ENCODE assay signal across 18 cellular contexts in the genomic region with DNA sequence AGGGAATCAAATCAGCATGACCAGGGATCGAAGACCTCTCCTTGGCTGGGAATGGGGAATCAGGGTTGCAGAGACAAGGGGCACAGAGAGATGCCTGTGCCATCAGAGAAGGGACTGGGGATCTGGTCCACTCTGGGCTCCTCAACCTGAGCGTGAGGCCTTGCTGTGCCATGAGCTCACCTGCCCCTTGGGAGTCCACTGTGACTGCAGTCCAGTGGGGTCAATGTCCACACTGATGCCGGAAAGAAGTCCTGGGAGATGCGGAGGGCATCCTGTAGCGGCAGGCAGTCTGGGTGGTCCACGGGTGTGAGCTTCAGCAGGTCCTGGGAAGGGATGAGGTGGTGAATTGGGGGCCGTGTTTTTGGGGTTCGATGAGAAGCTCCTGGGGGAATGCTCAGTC. TPM values are rescaled to one million over a fixed set of nuclear protein-coding genes. Genes with fewer than 3 reads are reported as not detected.
DNase-seq lines count a peak whose midpoint lies in the region; ATAC-seq and TF ChIP-seq lines count a peak whose summit lies in the region.
"Had no signal": no experiment of that assay in that cellular context is flagged by ENCODE, and none has a peak within 500 bp of the region (broad histone marks: within the 10 kb centered on the region; RNA-seq: fewer than 3 reads in every experiment).

No MANE protein-coding gene starts in this region.

- H3K4me3 ChIP-seq in gastrocnemius medialis (no peak overlapping the region), sigmoid colon (no peak overlapping the region)
- H3K4me3 ChIP-seq: BLaER1 treated with 17β-estradiol and CSF1 and Interleukin-3, amounts not matched to agents 10 nM and 100 nM; GM12878; GM23338 had no signal

- ATAC-seq in T-helper 17 cell: no peak
- ATAC-seq in gastrocnemius medialis: no peak
- ATAC-seq: GM12878, GM23338 had no signal

- WGBS in sigmoid colon, 2 donors: 95 to 96% methylated on average over 8 of the region's 8 CpGs

- peak overlapping the region; percentile 85 to 90 (median 86) for H3K27ac ChIP-seq in gastrocnemius medialis
- H3K27ac ChIP-seq in sigmoid colon: no peak overlapping the region
- H3K27ac ChIP-seq: BLaER1 treated with 17β-estradiol and CSF1 and Interleukin-3, amounts not matched to agents 10 nM and 100 nM had no signal

- H3K27ac Mint-ChIP-seq in T-helper 17 cell: peak overlapping the region; percentile 43
- no peak overlapping the region for H3K27ac Mint-ChIP-seq in chondrocyte (ENCODE audit: unreplicated experiment)
- H3K27ac Mint-ChIP-seq: GM23338 had no signal

- H3K36me3 Mint-ChIP-seq in T-helper 17 cell (ENCODE audit: low read depth) (peaks cover 2% of the 10 kb centered on the region), chondrocyte (ENCODE audit: low read depth) (peaks cover 9% of the 10 kb centered on the region)

- no peaks in the 10 kb centered on the region for H3K27me3 Mint-ChIP-seq in T-helper 17 cell
- H3K27me3 Mint-ChIP-seq in chondrocyte (ENCODE audit: low read depth): no peaks in the 10 kb centered on the region
- H3K27me3 Mint-ChIP-seq: CD4-positive, CD25-positive, alpha-beta regulatory T cell had no signal

- H3K4me1 Mint-ChIP-seq in T-helper 17 cell (peaks cover 8% of the 10 kb centered on the region), chondrocyte (ENCODE audit: low read depth) (peaks cover 5% of the 10 kb centered on the region)
- H3K4me1 Mint-ChIP-seq: GM23338 had no signal

- peaks cover 37 to 67% of the 10 kb centered on the region in 2 donors for H3K4me1 ChIP-seq in gastrocnemius medialis
- no peaks in the 10 kb centered on the region for H3K4me1 ChIP-seq in sigmoid colon

- TF ChIP-seq EP300 in sigmoid colon (IDR thresholded peaks at IDR 0.05): no peak

- DNase-seq in activated effector memory CD4-positive, alpha-beta T cell treated with anti-CD3 and anti-CD28 coated beads, Interleukin-2, amount 50 U/mL, for 16 hours: peak; percentile 30
- no peak for DNase-seq in activated effector memory CD4-positive, alpha-beta T cell treated with Interleukin-2 at 50 U/mL for 16 hours
- DNase-seq in T-helper 17 cell (no peak), chondrocyte (ENCODE audit: low spot score) (peak; percentile 58), gastrocnemius medialis (no peak), NCI-H2107 treated with DMSO at 0.1 percent for 48 hours (lab: John Stamatoyannopoulos, UW; ENCODE audit: unreplicated experiment) (no peak), GF-D8 (lab: John Stamatoyannopoulos, UW) (no peak), sigmoid colon (no peak)
- DNase-seq: ACHN; Calu3; CD4-positive, CD25-positive, alpha-beta regulatory T cell; DMS 273 treated with DMSO at 0.1 percent for 48 hours; H7 had no signal

- H3K27me3 ChIP-seq in gastrocnemius medialis: no peaks in the 10 kb centered on the region
- no peaks in the 10 kb centered on the region for H3K27me3 ChIP-seq in sigmoid colon
- H3K27me3 ChIP-seq: BLaER1 treated with 17β-estradiol and CSF1 and Interleukin-3, amounts not matched to agents 10 nM and 100 nM had no signal

- intact Hi-C loops in gastrocnemius medialis (cut with DNase I; ENCODE audit: low total_unique reads) (loop anchor here (5.0 kb wide), 1 partner anchor 84 kb away; the partner anchor contains the start of gene CHCHD10), sigmoid colon (cut with DNase I) (no loop called here)

- no peak for TF ChIP-seq POLR2A in gastrocnemius medialis (IDR thresholded peaks at IDR 0.05)
- TF ChIP-seq POLR2A in sigmoid colon (IDR thresholded peaks at IDR 0.05): no peak

- no peak for TF ChIP-seq CTCF in chondrocyte (IDR thresholded peaks at IDR 0.05)
- TF ChIP-seq CTCF in gastrocnemius medialis (IDR thresholded peaks at IDR 0.05 in 4 of 5, conservative IDR thresholded peaks at IDR 0.05 in 1 of 5): no peak
- no peak for TF ChIP-seq CTCF in sigmoid colon (IDR thresholded peaks at IDR 0.05)

- H3K4me3 Mint-ChIP-seq in T-helper 17 cell (no peak overlapping the region), chondrocyte (ENCODE audit: unreplicated experiment) (no peak overlapping the region)
- H3K4me3 Mint-ChIP-seq: CD4-positive, CD25-positive, alpha-beta regulatory T cell; GM23338 had no signal

- H3K36me3 ChIP-seq in gastrocnemius medialis (no peaks in the 10 kb centered on the region), sigmoid colon (peaks cover 0 to 42% (median 7%) of the 10 kb centered on the region in 4 donors)

- in situ Hi-C loops in gastrocnemius medialis (cut with MboI; ENCODE audit: low sequenced_read_pairs in 4 of 4): no loop called here

- H3K9me3 ChIP-seq in T-helper 17 cell (ENCODE audit: control insufficient read depth, low read length, poor library complexity, severe bottlenecking) (no peaks in the 10 kb centered on the region), gastrocnemius medialis (no peaks in the 10 kb centered on the region), sigmoid colon (no peaks in the 10 kb centered on the region)
- H3K9me3 ChIP-seq: BLaER1 treated with 17β-estradiol and CSF1 and Interleukin-3, amounts not matched to agents 10 nM and 100 nM had no signal

- no peaks in the 10 kb centered on the region for H3K9me3 Mint-ChIP-seq in chondrocyte (ENCODE audit: low read depth)
- H3K9me3 Mint-ChIP-seq: GM23338 had no signal

RNA-seq across cellular contexts. Expression of gene RGL4, which starts 7.3 kb away (rescaled TPM):
- total RNA-seq in T-helper 17 cell (10 to 100 TPM; 16.0 to 20.2 TPM), chondrocyte (not detected in 3 replicates), gastrocnemius medialis (1 to 10 TPM in 1 of 4 donors, under 1 TPM in 1, not detected in 2; 0.09 to 1.9 TPM), sigmoid colon (not detected)
- polyA plus RNA-seq in sigmoid colon: 1 to 10 TPM; 1.8 to 3.2 (median 2.8) TPM
- total RNA-seq: A172, Calu3, Daoy, GM23338, H7 had no signal

RNA-seq across cellular contexts. Expression of gene DRICH1, which starts 51.4 kb away (rescaled TPM):
- total RNA-seq in T-helper 17 cell: 1 to 10 TPM in 1 of 2 donors, under 1 TPM in 1; 0.42 to 2.5 TPM
- not detected in 3 replicates for total RNA-seq in chondrocyte
- not detected for total RNA-seq in gastrocnemius medialis
- under 1 TPM in 1 of 4 donors, not detected in 3; 0.83 TPM for total RNA-seq in sigmoid colon
- polyA plus RNA-seq in sigmoid colon: under 1 TPM in 1 of 3 donors, not detected in 2; 0.50 TPM
- total RNA-seq: A172; CD4-positive, CD25-positive, alpha-beta regulatory T cell; Daoy; GM12878; GM23338; H7 had no signal
- polyA plus RNA-seq: GM12878, GM23338 had no signal

Comparison
In these comparisons a context has a peak if more than half of its experiments do, and no peak if none do; other contexts are left out.
1. DNase-seq: peak in activated effector memory CD4-positive, alpha-beta T cell treated with anti-CD3 and anti-CD28 coated beads, Interleukin-2, amount 50 U/mL, for 16 hours (single experiment) and chondrocyte (single experiment); none in activated effector memory CD4-positive, alpha-beta T cell treated with Interleukin-2 at 50 U/mL for 16 hours (single experiment), T-helper 17 cell (0 of 3), gastrocnemius medialis (0 of 2), NCI-H2107 treated with DMSO at 0.1 percent for 48 hours (single experiment), GF-D8 (single experiment) and sigmoid colon (single experiment).
2. H3K27ac ChIP-seq: peak in gastrocnemius medialis (4 of 4); none in sigmoid colon (0 of 4).
3. RNA of gene RGL4, which starts 7.3 kb away (total RNA-seq): 16.0 to 20.2 TPM in T-helper 17 cell; 0.09 to 1.9 TPM in gastrocnemius medialis, not detected in chondrocyte and not detected in sigmoid colon; every median in the first group is over 4 times any median in the second.